Comparison of ENCODE assay signal across 7 cellular contexts in genomic region chr2:26970244-26970927, GRCh38. TPM values are rescaled to one million over a fixed set of nuclear protein-coding genes. Genes with fewer than 3 reads are reported as not detected.
DNase-seq lines count a peak whose midpoint lies in the region; ATAC-seq lines count a peak whose summit lies in the region.

MAPRE3 (plus strand) TSS chr2:26970637; CDS start chr2:27022219, 51,582 bp downstream.

- H3K27ac Mint-ChIP-seq in activated CD4-positive, alpha-beta T cell treated with anti-CD3 and anti-CD28 coated beads, Interleukin-2, amount 10 ng/mL, durations not matched to agents 24 days and 14 days = peak within 1 kb of the TSS; percentile 74

- intact Hi-C loops in activated CD4-positive, alpha-beta T cell treated with anti-CD3 and anti-CD28 coated beads, Interleukin-2, amount 10 ng/mL, durations not matched to agents 24 days and 14 days (cut with micrococcal nuclease) = loop anchor here (1.0 to 5.0 kb wide), 2 partner anchors 62 to 293 kb away; partner anchors contain the start of genes SLC30A3 and TMEM214

- peak; percentile 70 for ATAC-seq in GM18868 (IDR thresholded peaks at IDR 0.05; ENCODE audit: unreplicated experiment)
- peak; percentile 88 for ATAC-seq in HG03280 (IDR thresholded peaks at IDR 0.05; ENCODE audit: unreplicated experiment)

- H3K27ac ChIP-seq in cingulate gyrus (ENCODE audit: low read depth, low read length) = peak within 1 kb of the TSS; percentile 39

- peak; percentile 60 for DNase-seq in NCI-H510A (lab: John Stamatoyannopoulos, UW)
- DNase-seq in activated CD4-positive, alpha-beta T cell treated with anti-CD3 and anti-CD28 coated beads, Interleukin-2, amount 10 ng/mL, durations not matched to agents 24 days and 14 days = peak; percentile 95
- peak; percentile 95 for DNase-seq in kidney glomerular epithelial cell (lab: John Stamatoyannopoulos, UW)
- peak; percentile 45 to 72 for DNase-seq in stimulated activated CD4-positive, alpha-beta T cell treated with anti-CD3 and anti-CD28 coated beads, Interleukin-15, amount 100 ng/mL, for 48 hours (ENCODE audit: low read depth in 2 of 2)

- H3K36me3 Mint-ChIP-seq in activated CD4-positive, alpha-beta T cell treated with anti-CD3 and anti-CD28 coated beads, Interleukin-2, amount 10 ng/mL, durations not matched to agents 24 days and 14 days (ENCODE audit: low read depth) = no peaks in the 10 kb centered on the region

- peaks cover 57% of the 10 kb centered on the region for H3K27me3 Mint-ChIP-seq in activated CD4-positive, alpha-beta T cell treated with anti-CD3 and anti-CD28 coated beads, Interleukin-2, amount 10 ng/mL, durations not matched to agents 24 days and 14 days

- H3K9me3 Mint-ChIP-seq in activated CD4-positive, alpha-beta T cell treated with anti-CD3 and anti-CD28 coated beads, Interleukin-2, amount 10 ng/mL, durations not matched to agents 24 days and 14 days = no peaks in the 10 kb centered on the region

- peaks cover 17% of the 10 kb centered on the region for H3K4me1 Mint-ChIP-seq in activated CD4-positive, alpha-beta T cell treated with anti-CD3 and anti-CD28 coated beads, Interleukin-2, amount 10 ng/mL, durations not matched to agents 24 days and 14 days

- peak within 1 kb of the TSS; percentile 86 for H3K4me3 Mint-ChIP-seq in activated CD4-positive, alpha-beta T cell treated with anti-CD3 and anti-CD28 coated beads, Interleukin-2, amount 10 ng/mL, durations not matched to agents 24 days and 14 days

RNA-seq across cellular contexts. Expression of gene MAPRE3, which starts in this region (rescaled TPM):
- 2.5 and 3.6 TPM in 2 replicates for total RNA-seq in activated CD4-positive, alpha-beta T cell treated with anti-CD3 and anti-CD28 coated beads, Interleukin-2, amount 10 ng/mL, durations not matched to agents 24 days and 14 days

Comparison
In these comparisons a context has a peak if more than half of its experiments do, and no peak if none do; other contexts are left out.
1. Peak in every context shown above with its lines: DNase-seq, ATAC-seq and H3K27ac ChIP-seq.